In the genomic region with DNA sequence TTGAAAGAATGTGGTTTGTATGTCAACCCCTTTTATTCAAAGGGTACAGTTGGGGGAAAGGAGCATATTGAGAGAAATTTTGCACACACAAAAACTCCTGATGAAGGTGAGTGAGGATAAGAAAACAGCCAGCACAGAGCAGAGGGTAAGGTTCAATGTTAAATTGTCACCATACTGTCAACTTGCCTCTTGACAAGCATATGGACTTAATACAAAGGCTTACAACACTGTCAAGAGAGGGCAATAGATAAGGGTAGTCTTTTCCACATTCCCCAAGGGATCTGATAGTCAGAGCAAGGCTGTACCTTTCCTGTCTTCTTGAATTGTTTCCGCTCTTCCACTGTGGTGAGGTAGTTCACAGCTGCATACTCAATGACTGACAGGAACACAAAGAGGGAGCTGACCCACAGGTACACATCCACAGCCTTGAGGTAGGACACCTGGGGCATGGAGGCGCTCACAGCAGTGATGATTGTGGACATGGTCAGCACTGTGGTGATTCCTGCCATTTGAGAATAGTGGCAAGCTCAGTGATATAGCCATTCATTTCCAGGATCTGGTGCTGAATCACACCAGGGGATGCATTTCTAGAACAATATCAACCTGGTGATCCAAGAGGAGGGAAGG, we compare ENCODE assay signal across 30 cellular contexts. TPM values are rescaled to one million over a fixed set of nuclear protein-coding genes. Genes with fewer than 3 reads are reported as not detected.
"Had no signal": no experiment of that assay in that cellular context is flagged by ENCODE, and none has a peak within 500 bp of the region (broad histone marks: within the 10 kb centered on the region; RNA-seq: fewer than 3 reads in every experiment).

No MANE protein-coding gene starts in this region.

- H3K4me3 Mint-ChIP-seq: dendritic cell treated with granulocyte-macrophage colony-stimulating factor and Interleukin-4, amounts not matched to agents 40 ng/mL and 50 ng/mL, for 4 days; endodermal cell; natural killer cell; stimulated activated memory B cell treated with anti-CD40 and anti-IgM and Interleukin-4, amounts not matched to agents 10 μg/mL and 1 μg/mL and 100 μg/mL, for 72 hours; type B pancreatic cell had no signal

- H3K4me1 Mint-ChIP-seq: stimulated activated memory B cell treated with anti-CD40 and anti-IgM and Interleukin-4, amounts not matched to agents 10 μg/mL and 1 μg/mL and 100 μg/mL, for 72 hours had no signal

- ATAC-seq: esophagus mucosa; gastrocnemius medialis; left ventricle myocardium superior; lower lobe of right lung; natural killer cell; psoas muscle; right cardiac atrium; stimulated activated memory B cell treated with anti-CD40 and anti-IgM and Interleukin-4, amounts not matched to agents 10 μg/mL and 1 μg/mL and 100 μg/mL, for 72 hours; stimulated activated naive CD8-positive, alpha-beta T cell treated with anti-CD3 and anti-CD28 coated beads, Interleukin-15, Interleukin-2, amounts not matched to agents 100 U/mL and 50 U/mL, for 24 hours had no signal

- H3K27ac Mint-ChIP-seq: dendritic cell treated with granulocyte-macrophage colony-stimulating factor and Interleukin-4, amounts not matched to agents 40 ng/mL and 50 ng/mL, for 4 days; endodermal cell; natural killer cell; stimulated activated memory B cell treated with anti-CD40 and anti-IgM and Interleukin-4, amounts not matched to agents 10 μg/mL and 1 μg/mL and 100 μg/mL, for 72 hours; type B pancreatic cell had no signal

- H3K27me3 ChIP-seq: gastrocnemius medialis, ovary, sigmoid colon, testis, tibial artery had no signal

- H3K9me3 ChIP-seq: gastrocnemius medialis, lower lobe of right lung, ovary, psoas muscle, sigmoid colon, testis, tibial artery had no signal

- FAIRE-seq: keratinocyte had no signal

- H3K27me3 Mint-ChIP-seq: dendritic cell treated with granulocyte-macrophage colony-stimulating factor and Interleukin-4, amounts not matched to agents 40 ng/mL and 50 ng/mL, for 4 days; type B pancreatic cell had no signal

- H3K4me3 ChIP-seq: gastrocnemius medialis, lower lobe of right lung, ovary, psoas muscle, sigmoid colon, testis, tibial artery had no signal

- H3K36me3 Mint-ChIP-seq: natural killer cell; stimulated activated memory B cell treated with anti-CD40 and anti-IgM and Interleukin-4, amounts not matched to agents 10 μg/mL and 1 μg/mL and 100 μg/mL, for 72 hours; type B pancreatic cell had no signal

- DNase-seq: effector CD8-positive, alpha-beta T cell; endodermal cell; foreskin fibroblast; gastrocnemius medialis; head of caudate nucleus; left ventricle myocardium superior; lower lobe of right lung; natural killer cell; occipital lobe; ovary; posterior cingulate gyrus; psoas muscle; right cardiac atrium; sigmoid colon; stimulated activated CD4-positive, alpha-beta T cell treated with anti-CD3 and anti-CD28 coated beads, Interleukin-2, amount 100 ng/mL, for 24 hours; stimulated activated CD4-positive, alpha-beta T cell treated with anti-CD3 and anti-CD28 coated beads, Interleukin-4, amount 100 ng/mL, for 4 hours; stimulated activated naive CD8-positive, alpha-beta T cell treated with anti-CD3 and anti-CD28 coated beads, Interleukin-15, Interleukin-2, amounts not matched to agents 100 U/mL and 50 U/mL, for 24 hours; substantia nigra; testis; tibial artery had no signal

- H3K4me1 ChIP-seq: gastrocnemius medialis, lower lobe of right lung, psoas muscle, testis, tibial artery had no signal

- H3K36me3 ChIP-seq: gastrocnemius medialis, lower lobe of right lung, ovary, sigmoid colon, tibial artery had no signal

- H3K27ac ChIP-seq: epithelial cell of prostate, gastrocnemius medialis, lower lobe of right lung, ovary, psoas muscle, sigmoid colon, testis, tibial artery had no signal

RNA-seq across cellular contexts. Expression of a gene that starts 42.5 kb away (rescaled TPM):
- total RNA-seq: endodermal cell, esophagus mucosa, gastrocnemius medialis, glomerular endothelial cell, left ventricle myocardium superior, lower lobe of right lung, natural killer cell, occipital lobe, ovary, psoas muscle, renal cortical epithelial cell, right cardiac atrium, sigmoid colon, skeletal muscle tissue had no signal
- polyA plus RNA-seq: keratinocyte, neural cell, ovary, right cardiac atrium, sigmoid colon had no signal
